ENCODE assay signal across 10 cellular contexts in genomic region chr12:14668591-14668990, GRCh38. TPM values are rescaled to one million over a fixed set of nuclear protein-coding genes. Genes with fewer than 3 reads are reported as not detected.
"Had no signal": no experiment of that assay in that cellular context is flagged by ENCODE, and none has a peak within 500 bp of the region (broad histone marks: within the 10 kb centered on the region; RNA-seq: fewer than 3 reads in every experiment).

No MANE protein-coding gene starts in this region.

- H3K36me3 ChIP-seq: HAP-1 had no signal

- ATAC-seq: HCT116, HepG2 had no signal

- H3K4me1 ChIP-seq: HAP-1 had no signal

- H3K27ac ChIP-seq: GM23248, HL-60 had no signal

- DNase-seq: GM23248, GOT3, H7, HFFc6 had no signal

- H3K4me3 ChIP-seq: GM23248, HAP-1 had no signal

RNA-seq across cellular contexts. Expression of gene GUCY2C, which starts 27.8 kb away (rescaled TPM):
- total RNA-seq: GM23248, H4, HepG2, HT1080 had no signal
- polyA plus RNA-seq: GM23248, HepG2 had no signal
